31 cellular contexts compared by ENCODE assay signal in genomic region chr16:88552815-88553214, GRCh38. TPM values are rescaled to one million over a fixed set of nuclear protein-coding genes. Genes with fewer than 3 reads are reported as not detected.
DNase-seq lines count a peak whose midpoint lies in the region; ATAC-seq and TF ChIP-seq lines count a peak whose summit lies in the region.
"Had no signal": no experiment of that assay in that cellular context is flagged by ENCODE, and none has a peak within 500 bp of the region (broad histone marks: within the 10 kb centered on the region; RNA-seq: fewer than 3 reads in every experiment).

No MANE protein-coding gene starts in this region.

- H3K9ac ChIP-seq in BLaER1 treated with 17β-estradiol and CSF1 and Interleukin-3, amounts not matched to agents 10 nM and 100 nM: peak overlapping the region in 7 of 11 experiments; percentile 5 to 64 (median 43); a peak in 11 of 22 replicates

- peaks cover 0 to 51% (median 0%) of the 10 kb centered on the region in 11 experiments; a peak in 9 of 22 replicates for H3K27me3 ChIP-seq in BLaER1 treated with 17β-estradiol and CSF1 and Interleukin-3, amounts not matched to agents 10 nM and 100 nM
- H3K27me3 ChIP-seq: right lobe of liver had no signal

- DNase-seq in NB4 (ENCODE audit: low read depth): peak; percentile 42
- DNase-seq in immature natural killer cell: peak in 1 of 3 donors; percentile 38
- no peak for DNase-seq in DMS79 (lab: John Stamatoyannopoulos, UW)
- no peak for DNase-seq in left ventricle myocardium superior
- DNase-seq in T-helper 2 cell: no peak
- no peak for DNase-seq in NCI-H2171 (lab: John Stamatoyannopoulos, UW)
- DNase-seq: activated CD4-positive, alpha-beta T cell treated with anti-CD3 and anti-CD28 coated beads, Interleukin-2, amount 50 U/mL, for 1 hour; activated CD4-positive, CD25-positive, alpha-beta regulatory T cell; activated CD8-positive, alpha-beta memory T cell treated with anti-CD3 and anti-CD28 coated beads, Interleukin-2, amount 10 ng/mL, durations not matched to agents 7 days and 5 days; activated gamma-delta T cell; activated naive CD8-positive, alpha-beta T cell treated with anti-CD3 and anti-CD28 coated beads for 36 hours; activated T-cell treated with anti-CD3 and anti-CD28 coated beads, Interleukin-2, amount 50 U/mL, for 4 hours; aorta; CD4-positive, alpha-beta memory T cell; effector CD4-positive, alpha-beta T cell; left colon; NCI-H1092; NCI-H1694; NCI-H2171 treated with DMSO at 0.1 percent for 48 hours; NCI-H510A treated with DMSO at 0.1 percent for 48 hours; nucleus accumbens; right lobe of liver; stimulated activated CD8-positive, alpha-beta memory T cell treated with anti-CD3 and anti-CD28 coated beads, Interleukin-4, amount 100 ng/mL, for 48 hours; stimulated activated naive CD8-positive, alpha-beta T cell treated with anti-CD3 and anti-CD28 coated beads, Interleukin-15, amount 100 ng/mL, for 72 hours had no signal

- H3K4me1 Mint-ChIP-seq in immature natural killer cell: peaks cover 43 to 90% of the 10 kb centered on the region in 2 donors

- no peak for TF ChIP-seq POLR2A in NB4 (IDR thresholded peaks at IDR 0.05; ENCODE audit: extremely low read depth, insufficient read length)

- intact Hi-C loops in left ventricle myocardium superior (cut with micrococcal nuclease): no loop called here

- 0 out of 20 replicates have a peak overlapping the region, but pooled peaks of 1 of the 10 experiments have one; percentile 9 for H3K4me3 ChIP-seq in BLaER1 treated with 17β-estradiol and CSF1 and Interleukin-3, amounts not matched to agents 10 nM and 100 nM
- no peak overlapping the region for H3K4me3 ChIP-seq in NB4 (ENCODE audit: low read depth, low read length)
- H3K4me3 ChIP-seq: gastroesophageal sphincter, prostate gland, right lobe of liver, SK-N-MC had no signal

- H4K20me1 ChIP-seq in BLaER1 treated with 17β-estradiol and CSF1 and Interleukin-3, amounts not matched to agents 10 nM and 100 nM: peaks cover 0 to 14% (median 0%) of the 10 kb centered on the region in 11 experiments; a peak in 3 of 22 replicates

- H3K27me3 Mint-ChIP-seq in immature natural killer cell (ENCODE audit: low read depth in 3 of 3): peaks cover 0 to 4% (median 3%) of the 10 kb centered on the region in 3 donors

- H3K36me3 Mint-ChIP-seq in immature natural killer cell: no peaks in the 10 kb centered on the region
- H3K36me3 Mint-ChIP-seq: activated CD8-positive, alpha-beta memory T cell treated with anti-CD3 and anti-CD28 coated beads, Interleukin-2, amount 10 ng/mL, durations not matched to agents 7 days and 5 days; activated naive CD8-positive, alpha-beta T cell treated with anti-CD3 and anti-CD28 coated beads for 36 hours; CD4-positive, alpha-beta memory T cell had no signal

- TF ChIP-seq CTCF in NB4 (IDR thresholded peaks at IDR 0.05; ENCODE audit: low read depth, low read length): no peak

- peak overlapping the region in 5 of 6 donors; percentile 78 to 91 (median 82) for H3K27ac Mint-ChIP-seq in immature natural killer cell
- H3K27ac Mint-ChIP-seq: activated CD8-positive, alpha-beta memory T cell treated with anti-CD3 and anti-CD28 coated beads, Interleukin-2, amount 10 ng/mL, durations not matched to agents 7 days and 5 days; activated naive CD8-positive, alpha-beta T cell treated with anti-CD3 and anti-CD28 coated beads for 36 hours; memory B cell; stimulated activated naive CD8-positive, alpha-beta T cell treated with anti-CD3 and anti-CD28 coated beads, Interleukin-15, amount 100 ng/mL, for 72 hours had no signal

- H3K9me3 ChIP-seq in BLaER1 treated with 17β-estradiol and CSF1 and Interleukin-3, amounts not matched to agents 10 nM and 100 nM (replicated peaks in 1 of 11): peaks cover 4 to 14% (median 10%) of the 10 kb centered on the region in 11 experiments; a peak in 19 of 22 replicates
- H3K9me3 ChIP-seq: gastroesophageal sphincter, prostate gland, right lobe of liver had no signal

- peak overlapping the region in 5 of 11 experiments; percentile 15 to 52 (median 30); a peak in 8 of 22 replicates for H3K27ac ChIP-seq in BLaER1 treated with 17β-estradiol and CSF1 and Interleukin-3, amounts not matched to agents 10 nM and 100 nM
- H3K27ac ChIP-seq: gastroesophageal sphincter, HL-60, prostate gland, right lobe of liver, SK-N-MC had no signal

- H3K9me3 Mint-ChIP-seq in immature natural killer cell: no peaks in the 10 kb centered on the region
- H3K9me3 Mint-ChIP-seq: activated T-cell treated with anti-CD3 and anti-CD28 coated beads, Interleukin-2, amount 50 U/mL, for 4 hours had no signal

- peaks cover 41 to 96% (median 88%) of the 10 kb centered on the region in 10 experiments for H3K4me1 ChIP-seq in BLaER1 treated with 17β-estradiol and CSF1 and Interleukin-3, amounts not matched to agents 10 nM and 100 nM
- H3K4me1 ChIP-seq: prostate gland, right lobe of liver had no signal

- H3K4me2 ChIP-seq in BLaER1 treated with 17β-estradiol and CSF1 and Interleukin-3, amounts not matched to agents 10 nM and 100 nM: peak overlapping the region; percentile 20 to 96 (median 84)

- H3K36me3 ChIP-seq in BLaER1 treated with 17β-estradiol and CSF1 and Interleukin-3, amounts not matched to agents 10 nM and 100 nM: no peaks in the 10 kb centered on the region; a peak in 1 of 22 replicates
- H3K36me3 ChIP-seq: gastroesophageal sphincter, prostate gland, right lobe of liver had no signal

- peak overlapping the region; percentile 13 to 68 (median 61) for H3K4me3 Mint-ChIP-seq in immature natural killer cell
- H3K4me3 Mint-ChIP-seq: activated CD8-positive, alpha-beta memory T cell treated with anti-CD3 and anti-CD28 coated beads, Interleukin-2, amount 10 ng/mL, durations not matched to agents 7 days and 5 days; activated naive CD8-positive, alpha-beta T cell treated with anti-CD3 and anti-CD28 coated beads for 36 hours; activated T-cell treated with anti-CD3 and anti-CD28 coated beads, Interleukin-2, amount 50 U/mL, for 4 hours; memory B cell; stimulated activated naive CD8-positive, alpha-beta T cell treated with anti-CD3 and anti-CD28 coated beads, Interleukin-15, amount 100 ng/mL, for 72 hours had no signal

- ATAC-seq in GM21619 (IDR thresholded peaks at IDR 0.05; ENCODE audit: unreplicated experiment) (peak; percentile 50), left ventricle myocardium superior (no peak)
- ATAC-seq: activated CD8-positive, alpha-beta memory T cell treated with anti-CD3 and anti-CD28 coated beads, Interleukin-2, amount 10 ng/mL, durations not matched to agents 7 days and 5 days; gastroesophageal sphincter; left colon; right lobe of liver; stimulated activated naive CD8-positive, alpha-beta T cell treated with anti-CD3 and anti-CD28 coated beads, Interleukin-15, amount 100 ng/mL, for 72 hours had no signal

RNA-seq across cellular contexts. Expression of gene ZC3H18, which starts 17.4 kb away (rescaled TPM):
- polyA plus RNA-seq in immature natural killer cell: 10 to 100 TPM in 1 of 3 donors, 1 to 10 TPM in 2; 1.0 to 29.0 (median 8.7) TPM
- total RNA-seq in left ventricle myocardium superior: 23.9 TPM
